ENCODE assay signal across 9 cellular contexts in genomic region chr2:197092431-197092830, GRCh38.
A peak's percentile ranks its signal among the peaks of the same experiment; 100 is the strongest.
DNase-seq lines count a peak whose midpoint lies in the region; ATAC-seq lines count a peak whose summit lies in the region.
"Had no signal": no experiment of that assay in that cellular context is flagged by ENCODE, and none has a peak within 500 bp of the region (broad histone marks: within the 10 kb centered on the region; RNA-seq: fewer than 3 reads in every experiment).

No MANE protein-coding gene starts in this region.

- no peak overlapping the region for H3K56ac ChIP-seq in mesendoderm (ENCODE audit: low read length)

- WGBS in mesendoderm (ENCODE audit: extremely low coverage, insufficient coverage, low lambda C conversion rate) = no CpG with 5 or more reads among the region's 4 CpGs

- H3K4me3 ChIP-seq in mesendoderm (ENCODE audit: low read length) = no peak overlapping the region

- ATAC-seq in activated CD4-positive, CD25-positive, alpha-beta regulatory T cell treated with anti-CD3 and anti-CD28 coated beads, Interleukin-2, amount 50 U/mL, for 24 hours = no peak

- H3K4ac ChIP-seq in mesendoderm (ENCODE audit: low read depth, low read length) = no peak overlapping the region

- H2AK5ac ChIP-seq in mesendoderm (ENCODE audit: low read length) = no peak overlapping the region

- H3K36me3 ChIP-seq in mesendoderm (ENCODE audit: control insufficient read depth, insufficient read depth, low read length) = no peaks in the 10 kb centered on the region

- H2BK15ac ChIP-seq in mesendoderm (replicated peaks; ENCODE audit: low read depth) = no peak overlapping the region

- no peak overlapping the region for H3K23ac ChIP-seq in mesendoderm (ENCODE audit: low read length)

- H3K4me2 ChIP-seq in mesendoderm (ENCODE audit: low read length) = no peak overlapping the region

- no peaks in the 10 kb centered on the region for H3K4me1 ChIP-seq in mesendoderm (ENCODE audit: control insufficient read depth, low read depth, low read length)

- H2BK5ac ChIP-seq in mesendoderm (ENCODE audit: low read length) = no peak overlapping the region

- H3K27ac ChIP-seq in mesendoderm (ENCODE audit: low read depth, low read length) = no peak overlapping the region

- no peaks in the 10 kb centered on the region for H3K79me2 ChIP-seq in mesendoderm (ENCODE audit: control insufficient read depth, insufficient read depth, low read length)

- H3K79me1 ChIP-seq in mesendoderm (ENCODE audit: low read length) = no peaks in the 10 kb centered on the region

- H3K18ac ChIP-seq in mesendoderm (ENCODE audit: low read length) = no peak overlapping the region

- H3K27me3 ChIP-seq in mesendoderm (ENCODE audit: insufficient read depth, low read length, poor library complexity) = peaks cover 2% of the 10 kb centered on the region

- no peak overlapping the region for H4K5ac ChIP-seq in mesendoderm (ENCODE audit: low read length)

- DNase-seq in Daoy (ENCODE audit: low read depth) (peak; percentile 11), NCI-H2171 treated with DMSO at 0.1 percent for 48 hours (lab: John Stamatoyannopoulos, UW) (peak; percentile 84), dedifferentiated amniotic fluid mesenchymal stem cell (ENCODE audit: extremely low spot score) (peak; percentile 86), non-pigmented ciliary epithelial cell (ENCODE audit: low read depth) (peak; percentile 37), mesendoderm (no peak), GDM1 (lab: John Stamatoyannopoulos, UW) (no peak), SIG-M5 (lab: John Stamatoyannopoulos, UW) (no peak)
- DNase-seq: nucleus accumbens had no signal

- H3K9ac ChIP-seq in mesendoderm (ENCODE audit: low read length) = no peak overlapping the region

- H2BK120ac ChIP-seq in mesendoderm (ENCODE audit: low read depth, low read length) = no peak overlapping the region

- H4K8ac ChIP-seq in mesendoderm (ENCODE audit: low read depth, low read length) = no peak overlapping the region

Comparison
In these comparisons a context has a peak if more than half of its experiments do, and no peak if none do; other contexts are left out.
1. DNase-seq: peak in Daoy (single experiment), NCI-H2171 treated with DMSO at 0.1 percent for 48 hours (single experiment), dedifferentiated amniotic fluid mesenchymal stem cell (single experiment) and non-pigmented ciliary epithelial cell (single experiment); none in mesendoderm (single experiment), GDM1 (single experiment) and SIG-M5 (single experiment).